Comparison of ENCODE assay signal across 9 cellular contexts in the genomic region with DNA sequence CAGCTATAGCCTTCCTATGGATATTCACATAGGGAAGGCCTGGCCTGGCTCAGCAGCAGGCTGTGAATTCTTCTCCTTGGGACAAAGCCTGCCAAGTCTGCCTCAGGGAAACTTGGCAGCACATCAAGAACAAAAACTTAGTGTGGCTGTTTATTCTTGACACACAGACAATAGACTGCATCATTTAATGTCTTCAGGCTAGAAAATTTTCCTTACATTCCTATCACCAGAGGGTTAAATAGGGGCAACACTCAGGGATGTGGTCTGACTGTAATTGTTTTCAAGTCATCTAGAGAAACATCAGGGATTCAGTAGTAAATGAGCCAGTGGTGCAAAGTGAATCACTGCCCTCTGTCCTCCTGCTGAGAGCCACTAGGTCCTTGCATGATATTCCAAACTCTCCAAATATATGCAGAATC.
DNase-seq lines count a peak whose midpoint lies in the region; ATAC-seq lines count a peak whose summit lies in the region.
"Had no signal": no experiment of that assay in that cellular context is flagged by ENCODE, and none has a peak within 500 bp of the region (broad histone marks: within the 10 kb centered on the region; RNA-seq: fewer than 3 reads in every experiment).

No MANE protein-coding gene starts in this region.

- H3K9me3 ChIP-seq in SK-N-MC (ENCODE audit: low read depth, low read length), result no peaks in the 10 kb centered on the region
- H3K9me3 ChIP-seq: colonic mucosa had no signal

- peak overlapping the region; percentile 4; the same call in 1 of the 2 replicates for H3K4me3 ChIP-seq in SK-N-MC
- H3K4me3 ChIP-seq: colonic mucosa had no signal

- peaks cover under 1% of the 10 kb centered on the region; the same call in 1 of the 2 replicates for H3K36me3 ChIP-seq in SK-N-MC (ENCODE audit: insufficient read depth, low read length)
- H3K36me3 ChIP-seq: colonic mucosa had no signal

- H3K9ac ChIP-seq in SK-N-MC (ENCODE audit: insufficient read length), result no peak overlapping the region

- H3K27ac ChIP-seq in SK-N-MC, result peak overlapping the region; percentile 75
- H3K27ac ChIP-seq: colonic mucosa had no signal

- ATAC-seq in Right ventricle myocardium superior (ENCODE audit: poor library complexity), result peak; percentile 88
- no peak for ATAC-seq in left lobe of liver

- peak; percentile 96 for DNase-seq in EH (ENCODE audit: low read depth)
- DNase-seq in SK-N-MC (ENCODE audit: low read depth, low spot score), result peak; percentile 30
- DNase-seq in Right ventricle myocardium superior, result peak; percentile 52
- peak; percentile 43 for DNase-seq in retina
- DNase-seq in activated CD4-positive, alpha-beta T cell treated with anti-CD3 and anti-CD28 coated beads, Interleukin-2, amount 50 U/mL, for 1 hour, result no peak
- no peak for DNase-seq in NCI-H1930 (lab: John Stamatoyannopoulos, UW)
- no peak for DNase-seq in putamen (ENCODE audit: low spot score)
- no peak for DNase-seq in left lobe of liver (ENCODE audit: low spot score)
- DNase-seq: colonic mucosa had no signal

- intact Hi-C loops in Right ventricle myocardium superior (cut with DNase I), result no loop called here

Comparison
In these comparisons a context has a peak if more than half of its experiments do, and no peak if none do; other contexts are left out.
1. DNase-seq: peak in EH (single experiment), SK-N-MC (single experiment), Right ventricle myocardium superior (single experiment) and retina (single experiment); none in activated CD4-positive, alpha-beta T cell treated with anti-CD3 and anti-CD28 coated beads, Interleukin-2, amount 50 U/mL, for 1 hour (single experiment), NCI-H1930 (0 of 2), putamen (single experiment) and left lobe of liver (single experiment).